1 cellular context compared by ENCODE assay signal in genomic region chr14:45253070-45253753, GRCh38.
TF ChIP-seq lines count a peak whose summit lies in the region.

Gene MIS18BP1 (minus strand): TSS chr14:45253202. CDS start chr14:45247286, 5,916 bp downstream.

TF ChIP-seq in HepG2, 621 proteins besides CTCF, POLR2A, EP300 and RAD21 (continued from another document and continues in another):
- TF ChIP-seq TBL1XR1 (IDR thresholded peaks at IDR 0.05; ENCODE audit: borderline replicate concordance, low read length, partially characterized antibody) (no peak), GATA4 (IDR thresholded peaks at IDR 0.05; ENCODE audit: borderline replicate concordance, low read depth) (no peak), HNF4G (IDR thresholded peaks at IDR 0.05; ENCODE audit: borderline replicate concordance, low read depth, low read length) (peak; percentile 29; the same call in 1 of the 2 replicates), HNF4G (CRISPR knock-in tag; IDR thresholded peaks at IDR 0.05; ENCODE audit: borderline replicate concordance, low read depth) (peak; percentile 57; the same call in 1 of the 2 replicates), NFATC3 (CRISPR knock-in tag; IDR thresholded peaks at IDR 0.05) (no peak), ZNF574 (CRISPR knock-in tag; IDR thresholded peaks at IDR 0.05) (peak; percentile 95), NCOA1 (CRISPR knock-in tag; IDR thresholded peaks at IDR 0.05) (0 out of 2 replicates have a peak, but pooled peaks have one; percentile 53), ATF5 (CRISPR knock-in tag; IDR thresholded peaks at IDR 0.05; ENCODE audit: low read depth) (no peak), KLF9 (CRISPR knock-in tag; IDR thresholded peaks at IDR 0.05; ENCODE audit: low read depth) (peak; percentile 60; the same call in 1 of the 2 replicates), E2F2 (CRISPR knock-in tag; IDR thresholded peaks at IDR 0.05; ENCODE audit: borderline replicate concordance) (peak; percentile 89; the same call in 1 of the 2 replicates), ZFP37 (CRISPR knock-in tag; IDR thresholded peaks at IDR 0.05; ENCODE audit: borderline replicate concordance) (peak; percentile 56; the same call in 1 of the 2 replicates), ZNF572 (CRISPR knock-in tag; IDR thresholded peaks at IDR 0.05) (0 out of 2 replicates have a peak, but pooled peaks have one; percentile 60), ZNF260 (CRISPR knock-in tag; IDR thresholded peaks at IDR 0.05; ENCODE audit: borderline replicate concordance, low read depth) (no peak), RERE (CRISPR knock-in tag; IDR thresholded peaks at IDR 0.05; ENCODE audit: low read depth) (no peak; the same call in 1 of the 2 replicates), KDM4B (CRISPR knock-in tag; IDR thresholded peaks at IDR 0.05) (peak; percentile 57; the same call in 1 of the 2 replicates), REXO4 (CRISPR knock-in tag; IDR thresholded peaks at IDR 0.05; ENCODE audit: borderline replicate concordance) (no peak), TAF15 (IDR thresholded peaks at IDR 0.05; ENCODE audit: low read depth, low read length, poor library complexity, severe bottlenecking) (peak; percentile 33), TCF7 (IDR thresholded peaks at IDR 0.05; ENCODE audit: low read depth) (no peak), ZNF343 (CRISPR knock-in tag; IDR thresholded peaks at IDR 0.05) (peak; percentile 86; the same call in 1 of the 2 replicates), MXD4 (CRISPR knock-in tag; IDR thresholded peaks at IDR 0.05) (peak; percentile 86), HCFC1 (IDR thresholded peaks at IDR 0.05; ENCODE audit: low read depth, low read length) (peak; percentile 24; the same call in 1 of the 2 replicates), HDAC1 (CRISPR knock-in tag; IDR thresholded peaks at IDR 0.05) (peak; percentile 94), HMGA1 (CRISPR knock-in tag; conservative IDR thresholded peaks at IDR 0.05) (no peak), SOX13 (IDR thresholded peaks at IDR 0.05) (no peak), SOX13 (CRISPR knock-in tag; conservative IDR thresholded peaks at IDR 0.05 in 1 of 2, IDR thresholded peaks at IDR 0.05 in 1 of 2) (peak in 1 of 2 experiments; percentile 3; a peak in 2 of 4 replicates), ZSCAN9 (CRISPR knock-in tag; IDR thresholded peaks at IDR 0.05; ENCODE audit: borderline replicate concordance) (no peak; the same call in none of the 2 replicates), ERF (CRISPR knock-in tag; IDR thresholded peaks at IDR 0.05) (no peak; the same call in none of the 2 replicates), KAT8 (CRISPR knock-in tag; IDR thresholded peaks at IDR 0.05) (peak; percentile 96), PRDM4 (CRISPR knock-in tag; IDR thresholded peaks at IDR 0.05; ENCODE audit: borderline replicate concordance) (no peak), MEIS2 (CRISPR knock-in tag; IDR thresholded peaks at IDR 0.05) (peak; percentile 83; the same call in 1 of the 2 replicates), ISX (CRISPR knock-in tag; conservative IDR thresholded peaks at IDR 0.05) (no peak), NCOA2 (CRISPR knock-in tag; IDR thresholded peaks at IDR 0.05) (no peak), NCOA5 (CRISPR knock-in tag; IDR thresholded peaks at IDR 0.05) (no peak), PCBP1 (IDR thresholded peaks at IDR 0.05; ENCODE audit: borderline replicate concordance, low read depth, low read length) (no peak), ZNF501 (CRISPR knock-in tag; IDR thresholded peaks at IDR 0.05) (peak; percentile 91), AFF4 (CRISPR knock-in tag; IDR thresholded peaks at IDR 0.05) (no peak), ZNF383 (CRISPR knock-in tag; IDR thresholded peaks at IDR 0.05; ENCODE audit: borderline replicate concordance) (no peak), ZNF510 (CRISPR knock-in tag; IDR thresholded peaks at IDR 0.05; ENCODE audit: low read depth) (no peak), ZNF552 (CRISPR knock-in tag; IDR thresholded peaks at IDR 0.05; ENCODE audit: borderline replicate concordance) (peak; percentile 98; the same call in 1 of the 2 replicates), ESRRA (CRISPR knock-in tag; IDR thresholded peaks at IDR 0.05; ENCODE audit: low read depth) (peak; percentile 76; the same call in 1 of the 2 replicates), ARNT (IDR thresholded peaks at IDR 0.05) (no peak), HNRNPK (IDR thresholded peaks at IDR 0.05; ENCODE audit: low read depth, low read length, poor library complexity, severe bottlenecking) (no peak), HMG20A (CRISPR knock-in tag; IDR thresholded peaks at IDR 0.05; ENCODE audit: borderline replicate concordance) (no peak), GLI4 (CRISPR knock-in tag; IDR thresholded peaks at IDR 0.05; ENCODE audit: borderline replicate concordance) (0 out of 2 replicates have a peak, but pooled peaks have one; percentile 18), ZFP36L2 (CRISPR knock-in tag; IDR thresholded peaks at IDR 0.05) (no peak; the same call in 1 of the 2 replicates), TFDP1 (CRISPR knock-in tag; IDR thresholded peaks at IDR 0.05; ENCODE audit: borderline replicate concordance) (peak; percentile 99), ZNF691 (CRISPR knock-in tag; IDR thresholded peaks at IDR 0.05; ENCODE audit: borderline replicate concordance, low read depth) (0 out of 2 replicates have a peak, but pooled peaks have one; percentile 44)
